ENCODE assay signal across 16 cellular contexts in genomic region chr4:156084312-156084811, GRCh38.
A peak's percentile ranks its signal among the peaks of the same experiment; 100 is the strongest.
DNase-seq lines count a peak whose midpoint lies in the region; ATAC-seq lines count a peak whose summit lies in the region.
"Had no signal": no experiment of that assay in that cellular context is flagged by ENCODE, and none has a peak within 500 bp of the region (broad histone marks: within the 10 kb centered on the region; RNA-seq: fewer than 3 reads in every experiment).

No MANE protein-coding gene starts in this region.

- H3K27me3 ChIP-seq in Karpas-422 (ENCODE audit: low read length), result no peaks in the 10 kb centered on the region
- H3K27me3 ChIP-seq: BE2C had no signal

- H3K4me2 ChIP-seq in Karpas-422 (ENCODE audit: low read depth, low read length, poor library complexity, severe bottlenecking), result no peak overlapping the region
- H3K4me2 ChIP-seq: GM23338 had no signal

- H3K9ac ChIP-seq in Karpas-422 (ENCODE audit: low read length), result no peak overlapping the region

- H3K4me1 ChIP-seq in Karpas-422 (ENCODE audit: low read length), result peaks cover 6% of the 10 kb centered on the region; the same call in 1 of the 2 replicates
- H3K4me1 ChIP-seq: BE2C had no signal

- no peaks in the 10 kb centered on the region for H3K79me2 ChIP-seq in Karpas-422 (ENCODE audit: low read length)

- H3K27ac ChIP-seq in Karpas-422 (ENCODE audit: low read length), result no peak overlapping the region
- H3K27ac ChIP-seq: HL-60 had no signal

- no peak for ATAC-seq in left ventricle myocardium superior
- ATAC-seq: GM23338 had no signal

- H3K4me3 ChIP-seq in Karpas-422 (ENCODE audit: low read length), result no peak overlapping the region
- H3K4me3 ChIP-seq: GM23338 had no signal

- DNase-seq in NCI-H748 (lab: John Stamatoyannopoulos, UW; ENCODE audit: unreplicated experiment) (peak; percentile 61), NCI-H748 treated with DMSO at 0.1 percent for 48 hours (lab: John Stamatoyannopoulos, UW) (no peak), Karpas-422 (peak; percentile 22), inferior parietal cortex (ENCODE audit: extremely low spot score) (peak; percentile 32), superior temporal gyrus (ENCODE audit: extremely low spot score) (peak; percentile 50), amygdala (lab: John Stamatoyannopoulos, UW) (no peak), left ventricle myocardium superior (no peak)
- DNase-seq: BE2C; C1 segment of cervical spinal cord; CD4-positive, CD25-positive, alpha-beta regulatory T cell; DMS153; DMS79; GDM1; HCEC 1CT had no signal

- no peaks in the 10 kb centered on the region for H3K36me3 ChIP-seq in Karpas-422 (ENCODE audit: insufficient read depth, low read length)
- H3K36me3 ChIP-seq: BE2C had no signal

- H3K9me2 ChIP-seq in Karpas-422 (replicated peaks; ENCODE audit: insufficient read depth, low read length), result no peaks in the 10 kb centered on the region

- intact Hi-C loops in left ventricle myocardium superior (cut with micrococcal nuclease), result no loop called here

- H2AFZ ChIP-seq in Karpas-422 (ENCODE audit: low read length), result no peak overlapping the region
- H2AFZ ChIP-seq: GM23338 had no signal

- no peaks in the 10 kb centered on the region for H3K9me3 ChIP-seq in Karpas-422 (ENCODE audit: low read length)
- H3K9me3 ChIP-seq: BE2C had no signal

- no peaks in the 10 kb centered on the region for H4K20me1 ChIP-seq in Karpas-422 (ENCODE audit: insufficient read depth, low read depth, low read length)

Comparison
In these comparisons a context has a peak if more than half of its experiments do, and no peak if none do; other contexts are left out.
1. DNase-seq: peak in NCI-H748 (single experiment), Karpas-422 (single experiment), inferior parietal cortex (single experiment) and superior temporal gyrus (single experiment); none in NCI-H748 treated with DMSO at 0.1 percent for 48 hours (single experiment), amygdala (0 of 56) and left ventricle myocardium superior (single experiment).